9 cellular contexts compared by ENCODE assay signal in genomic region chr10:131902691-131903090, GRCh38. TPM values are rescaled to one million over a fixed set of nuclear protein-coding genes. Genes with fewer than 3 reads are reported as not detected.
DNase-seq lines count a peak whose midpoint lies in the region; ATAC-seq and TF ChIP-seq lines count a peak whose summit lies in the region.
"Had no signal": no experiment of that assay in that cellular context is flagged by ENCODE, and none has a peak within 500 bp of the region (broad histone marks: within the 10 kb centered on the region; RNA-seq: fewer than 3 reads in every experiment).

No MANE protein-coding gene starts in this region.

- DNase-seq in AG04450 (ENCODE audit: low read depth, low spot score) (no peak), HFFc6 (no peak), adipocyte (ENCODE audit: low read depth) (no peak), iPS-NIHi11 (ENCODE audit: low spot score) (no peak), DMS153 treated with DMSO at 0.1 percent for 48 hours (lab: John Stamatoyannopoulos, UW; ENCODE audit: unreplicated experiment) (no peak), kidney tubule cell (ENCODE audit: low spot score) (no peak)
- DNase-seq: stimulated activated naive B cell treated with anti-CD40 and anti-IgM and Interleukin-4, amounts not matched to agents 10 μg/mL and 1 μg/mL and 100 μg/mL, for 72 hours had no signal

- H3K4me3 ChIP-seq in AG04450 (ENCODE audit: low read depth, low read length) (peak overlapping the region; percentile 79), adipocyte (ENCODE audit: low read length) (peak overlapping the region; percentile 81), muscle layer of colon (ENCODE audit: low read depth in 1 of 2, low read length in 2 of 2) (peak overlapping the region in 1 of 2 donors; percentile 62)

- no peaks in the 10 kb centered on the region; the same call in 1 of the 2 replicates for H3K9me3 ChIP-seq in AG04450 (ENCODE audit: control insufficient read depth, insufficient read depth, low read length)
- H3K9me3 ChIP-seq in adipocyte (ENCODE audit: control insufficient read depth, low read length): no peaks in the 10 kb centered on the region
- no peaks in the 10 kb centered on the region for H3K9me3 ChIP-seq in muscle layer of colon (ENCODE audit: low read length)

- H3K27ac Mint-ChIP-seq in HFFc6: peak overlapping the region; percentile 89; the same call in 1 of the 2 replicates

- H3K27ac ChIP-seq in AG04450 (ENCODE audit: low read depth, low read length) (no peak overlapping the region), muscle layer of colon (ENCODE audit: low read depth, low read length) (no peak overlapping the region)

- no peak for ATAC-seq in activated CD4-positive, CD25-positive, alpha-beta regulatory T cell treated with anti-CD3 and anti-CD28 coated beads, Interleukin-2, amount 50 U/mL, for 24 hours
- ATAC-seq: stimulated activated naive B cell treated with anti-CD40 and anti-IgM and Interleukin-4, amounts not matched to agents 10 μg/mL and 1 μg/mL and 100 μg/mL, for 72 hours had no signal

- peaks cover 8% of the 10 kb centered on the region; the same call in 1 of the 2 replicates for H3K36me3 Mint-ChIP-seq in HFFc6 (ENCODE audit: low read depth)

- H3K9ac ChIP-seq in adipocyte (ENCODE audit: low read length): peak overlapping the region; percentile 87
- H3K9ac ChIP-seq in muscle layer of colon (ENCODE audit: low read length): peak overlapping the region; percentile 44

- H3K36me3 ChIP-seq in adipocyte (ENCODE audit: control insufficient read depth, insufficient read depth, low read length, severe bottlenecking) (peaks cover 9% of the 10 kb centered on the region), muscle layer of colon (ENCODE audit: insufficient read depth, low read length) (no peaks in the 10 kb centered on the region)

- POLR2A ChIA-PET in AG04450 (lab: Yijun Ruan, JAX): no interaction called here

- peaks cover 48% of the 10 kb centered on the region for H3K4me1 Mint-ChIP-seq in HFFc6 (ENCODE audit: low read depth)

- CTCF ChIA-PET in AG04450 (lab: Charles Lee): interaction anchor here (0.6 to 5.4 kb wide), 4 partner anchors 17 to 120 kb away, joined by 3 to 38 read pairs (median 6); no protein-coding TSS in a partner anchor

- H3K27me3 ChIP-seq in AG04450 (ENCODE audit: control insufficient read depth, insufficient read depth, low read length) (peaks cover 18% of the 10 kb centered on the region), adipocyte (replicated peaks; ENCODE audit: control insufficient read depth, insufficient read depth, low read length) (peaks cover 21% of the 10 kb centered on the region), muscle layer of colon (ENCODE audit: control insufficient read depth in 1 of 2, insufficient read depth in 2 of 2, low read length in 2 of 2) (peaks cover 10 to 16% of the 10 kb centered on the region in 2 donors)

- H3K9me3 Mint-ChIP-seq in HFFc6: no peaks in the 10 kb centered on the region
- H3K9me3 Mint-ChIP-seq: stimulated activated naive B cell treated with anti-CD40 and anti-IgM and Interleukin-4, amounts not matched to agents 10 μg/mL and 1 μg/mL and 100 μg/mL, for 72 hours had no signal

- TF ChIP-seq CTCF in AG04450 (IDR thresholded peaks at IDR 0.05; ENCODE audit: low read depth, low read length) (no peak), HFFc6 (IDR thresholded peaks at IDR 0.05) (no peak)

- peaks cover 20% of the 10 kb centered on the region for H3K27me3 Mint-ChIP-seq in HFFc6 (ENCODE audit: insufficient read depth)

- H3K4me3 Mint-ChIP-seq in HFFc6: peak overlapping the region; percentile 97

- peaks cover 32% of the 10 kb centered on the region for H3K4me1 ChIP-seq in adipocyte (ENCODE audit: control insufficient read depth, insufficient read depth, low read length)
- peaks cover 31% of the 10 kb centered on the region for H3K4me1 ChIP-seq in muscle layer of colon (ENCODE audit: insufficient read depth, low read length)

RNA-seq across cellular contexts. Expression of gene PPP2R2D, which starts 1.9 kb away (rescaled TPM):
- polyA plus RNA-seq in AG04450 (2011; rRNA removed): 27.2 and 27.9 TPM in 2 replicates
- polyA minus RNA-seq in AG04450 (2011; rRNA and poly(A)+ RNA removed): 28.0 and 33.3 TPM in 2 replicates
- total RNA-seq in HFFc6 (2021; fragmentation: NEBNext Ultra II Directional; extraction: Animal tissue kit (Norgen Biotek cat#: 25700)): 10 to 100 TPM; 22.9 to 28.1 (median 24.5) TPM
